Comparison of ENCODE assay signal across 8 cellular contexts in genomic region chr20:3980260-3981131, GRCh38. TPM values are rescaled to one million over a fixed set of nuclear protein-coding genes. Genes with fewer than 3 reads are reported as not detected.
DNase-seq lines count a peak whose midpoint lies in the region; ATAC-seq and TF ChIP-seq lines count a peak whose summit lies in the region.

No MANE protein-coding gene starts in this region.

- 8% methylated on average over 12 of the region's 12 CpGs for WGBS in ovary, 3 donors

- no peak for ATAC-seq in GM18909 (IDR thresholded peaks at IDR 0.05; ENCODE audit: poor library complexity, unreplicated experiment)
- no peak for ATAC-seq in GM19452 (IDR thresholded peaks at IDR 0.05; ENCODE audit: unreplicated experiment)

- no peaks in the 10 kb centered on the region for H3K36me3 ChIP-seq in ovary

- H3K27ac ChIP-seq in epithelial cell of prostate (peak overlapping the region; percentile 57), ovary (peak overlapping the region in 1 of 2 donors; percentile 66)

- H3K4me3 ChIP-seq in HFF-Myc (replicated peaks; ENCODE audit: low read depth, low read length) (peak overlapping the region; percentile 6; the same call in 1 of the 2 replicates), WI38 (ENCODE audit: low read depth, low read length) (peak overlapping the region; percentile 58), ovary (peak overlapping the region; percentile 25)

- TF ChIP-seq POLR2A in ovary (IDR thresholded peaks at IDR 0.05): no peak

- peak; percentile 43 for DNase-seq in AG08395 (ENCODE audit: low spot score)
- no peak for DNase-seq in HFF-Myc (ENCODE audit: extremely low read depth, low read depth)
- no peak for DNase-seq in epithelial cell of prostate (ENCODE audit: low read depth, low spot score)
- peak in 3 of 5 donors; percentile 15 to 33 (median 26) for DNase-seq in ovary
- no peak for DNase-seq in activated CD4-positive, CD25-positive, alpha-beta regulatory T cell (lab: John Stamatoyannopoulos, UW)

- peaks cover 2% of the 10 kb centered on the region for H3K4me1 ChIP-seq in ovary (ENCODE audit: insufficient read depth)

- no peak for TF ChIP-seq CTCF in HFF-Myc (IDR thresholded peaks at IDR 0.05; ENCODE audit: low read depth, low read length, missing control alignments)
- TF ChIP-seq CTCF in WI38 (IDR thresholded peaks at IDR 0.05; ENCODE audit: low read depth, low read length): no peak
- no peak for TF ChIP-seq CTCF in ovary (IDR thresholded peaks at IDR 0.05)

- no peaks in the 10 kb centered on the region for H3K9me3 ChIP-seq in ovary

- no peak for TF ChIP-seq EP300 in ovary (IDR thresholded peaks at IDR 0.05)

- H3K27me3 ChIP-seq in ovary: no peaks in the 10 kb centered on the region

- intact Hi-C loops in ovary (cut with DNase I): no loop called here

RNA-seq across cellular contexts. Expression of gene RNF24, which starts 34.9 kb away (rescaled TPM):
- 10 to 100 TPM in 6 of 7 donors, 1 to 10 TPM in 1; 7.6 to 30.5 (median 17.1) TPM for total RNA-seq in ovary
- 10 to 100 TPM in 1 of 2 donors, 1 to 10 TPM in 1; 3.9 to 14.0 TPM for polyA plus RNA-seq in ovary

Comparison
In these comparisons a context has a peak if more than half of its experiments do, and no peak if none do; other contexts are left out.
1. DNase-seq: peak in AG08395 (single experiment) and ovary (3 of 5); none in HFF-Myc (single experiment), epithelial cell of prostate (single experiment) and activated CD4-positive, CD25-positive, alpha-beta regulatory T cell (0 of 4).
2. H3K4me3 ChIP-seq: peak in every context shown above with its lines; median percentile 58 in WI38; 25 in ovary; 6 in HFF-Myc.